Comparison of ENCODE assay signal across 1 cellular context in genomic region chr12:6936378-6936638, GRCh38.
TF ChIP-seq lines count a peak whose summit lies in the region.

No MANE protein-coding gene starts in this region.

TF ChIP-seq in HEK293, 187 proteins besides CTCF, POLR2A, EP300 and RAD21 (continued from another document):
- TF ChIP-seq, protein P1, sequence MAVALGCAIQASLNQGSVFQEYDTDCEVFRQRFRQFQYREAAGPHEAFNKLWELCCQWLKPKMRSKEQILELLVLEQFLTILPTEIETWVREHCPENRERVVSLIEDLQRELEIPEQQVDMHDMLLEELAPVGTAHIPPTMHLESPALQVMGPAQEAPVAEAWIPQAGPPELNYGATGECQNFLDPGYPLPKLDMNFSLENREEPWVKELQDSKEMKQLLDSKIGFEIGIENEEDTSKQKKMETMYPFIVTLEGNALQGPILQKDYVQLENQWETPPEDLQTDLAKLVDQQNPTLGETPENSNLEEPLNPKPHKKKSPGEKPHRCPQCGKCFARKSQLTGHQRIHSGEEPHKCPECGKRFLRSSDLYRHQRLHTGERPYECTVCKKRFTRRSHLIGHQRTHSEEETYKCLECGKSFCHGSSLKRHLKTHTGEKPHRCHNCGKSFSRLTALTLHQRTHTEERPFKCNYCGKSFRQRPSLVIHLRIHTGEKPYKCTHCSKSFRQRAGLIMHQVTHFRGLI (tag by site-specific recombination; IDR thresholded peaks at IDR 0.05) = no peak
- TF ChIP-seq YY1 (tag by site-specific recombination; IDR thresholded peaks at IDR 0.05) (no peak), REPIN1 (tag by site-specific recombination; IDR thresholded peaks at IDR 0.05; ENCODE audit: low read depth) (no peak), BCL11B (tag by site-specific recombination; IDR thresholded peaks at IDR 0.05; ENCODE audit: low read depth) (no peak), MYNN (tag by site-specific recombination; IDR thresholded peaks at IDR 0.05; ENCODE audit: borderline replicate concordance) (no peak), GLIS2 (tag by site-specific recombination; IDR thresholded peaks at IDR 0.05) (no peak), ZFP3 (tag by site-specific recombination; IDR thresholded peaks at IDR 0.05; ENCODE audit: low read depth) (peak; percentile 39; the same call in 1 of the 2 replicates), REST (tag by site-specific recombination; IDR thresholded peaks at IDR 0.05) (no peak), ZNF274 (IDR thresholded peaks at IDR 0.05; ENCODE audit: low read length) (no peak), ZNF274 (tag by site-specific recombination; IDR thresholded peaks at IDR 0.05; ENCODE audit: borderline replicate concordance) (no peak), ZNF398 (tag by site-specific recombination; IDR thresholded peaks at IDR 0.05) (peak; percentile 71), KLF10 (tag by site-specific recombination; IDR thresholded peaks at IDR 0.05) (no peak), ZNF146 (tag by site-specific recombination; IDR thresholded peaks at IDR 0.05) (peak; percentile 66), ZBTB48 (tag by site-specific recombination; IDR thresholded peaks at IDR 0.05) (no peak), ZNF223 (tag by site-specific recombination; IDR thresholded peaks at IDR 0.05) (no peak), ZNF37A (tag by site-specific recombination; IDR thresholded peaks at IDR 0.05) (no peak)
- TF ChIP-seq, protein P2, sequence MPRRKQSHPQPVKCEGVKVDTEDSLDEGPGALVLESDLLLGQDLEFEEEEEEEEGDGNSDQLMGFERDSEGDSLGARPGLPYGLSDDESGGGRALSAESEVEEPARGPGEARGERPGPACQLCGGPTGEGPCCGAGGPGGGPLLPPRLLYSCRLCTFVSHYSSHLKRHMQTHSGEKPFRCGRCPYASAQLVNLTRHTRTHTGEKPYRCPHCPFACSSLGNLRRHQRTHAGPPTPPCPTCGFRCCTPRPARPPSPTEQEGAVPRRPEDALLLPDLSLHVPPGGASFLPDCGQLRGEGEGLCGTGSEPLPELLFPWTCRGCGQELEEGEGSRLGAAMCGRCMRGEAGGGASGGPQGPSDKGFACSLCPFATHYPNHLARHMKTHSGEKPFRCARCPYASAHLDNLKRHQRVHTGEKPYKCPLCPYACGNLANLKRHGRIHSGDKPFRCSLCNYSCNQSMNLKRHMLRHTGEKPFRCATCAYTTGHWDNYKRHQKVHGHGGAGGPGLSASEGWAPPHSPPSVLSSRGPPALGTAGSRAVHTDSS (tag by site-specific recombination; IDR thresholded peaks at IDR 0.05) = peak; percentile 31; the same call in 1 of the 2 replicates
TF ChIP-seq in HEK293: peak in this region for 4.
